Comparison of ENCODE assay signal across 9 cellular contexts in genomic region chr11:75352417-75353206, GRCh38. TPM values are rescaled to one million over a fixed set of nuclear protein-coding genes. Genes with fewer than 3 reads are reported as not detected.
DNase-seq lines count a peak whose midpoint lies in the region; ATAC-seq, FAIRE-seq and TF ChIP-seq lines count a peak whose summit lies in the region.
"Had no signal": no experiment of that assay in that cellular context is flagged by ENCODE, and none has a peak within 500 bp of the region (broad histone marks: within the 10 kb centered on the region; RNA-seq: fewer than 3 reads in every experiment).

No MANE protein-coding gene starts in this region.

- peak overlapping the region; percentile 81 for H3K27ac Mint-ChIP-seq in activated CD4-positive, alpha-beta memory T cell treated with anti-CD3 and anti-CD28 coated beads for 36 hours

- CTCF ChIA-PET in AG04449 (lab: Yijun Ruan, JAX): interaction anchor here (0.8 to 1.4 kb wide), 2 partner anchors 24 to 69 kb away, joined by 3 to 4 read pairs; no protein-coding TSS in a partner anchor
- CTCF ChIA-PET in HEK293 (lab: Yijun Ruan, JAX): interaction anchor here (0.7 kb wide), 2 partner anchors 40 to 72 kb away, joined by 3 to 4 read pairs; no protein-coding TSS in a partner anchor
- CTCF ChIA-PET in activated CD4-positive, alpha-beta memory T cell treated with anti-CD3 and anti-CD28 coated beads for 36 hours (lab: Charles Lee): interaction anchor here (0.6 to 3.2 kb wide), 9 partner anchors 10 to 111 kb away, joined by 3 to 12 read pairs (median 4); no protein-coding TSS in a partner anchor

- H3K4me3 ChIP-seq in AG04449 (ENCODE audit: low read depth, low read length) (peak overlapping the region; percentile 70), HEK293 (ENCODE audit: low read depth, low read length) (no peak overlapping the region), small intestine (ENCODE audit: low read depth in 1 of 2, low read length in 2 of 2) (peak overlapping the region; percentile 60 to 84)

- no peaks in the 10 kb centered on the region for H3K27me3 ChIP-seq in small intestine (ENCODE audit: control insufficient read depth in 2 of 2, insufficient read depth in 2 of 2, low read length in 2 of 2)

- peaks cover 30% of the 10 kb centered on the region for H3K4me1 Mint-ChIP-seq in activated CD4-positive, alpha-beta memory T cell treated with anti-CD3 and anti-CD28 coated beads for 36 hours (ENCODE audit: low read depth)

- DNase-seq in AG04449 (ENCODE audit: low read depth, low spot score) (no peak), left ventricle myocardium superior (peak; percentile 78), small intestine (no peak), dedifferentiated amniotic fluid mesenchymal stem cell (ENCODE audit: extremely low spot score) (no peak), NCI-H2107 treated with DMSO at 0.1 percent for 48 hours (lab: John Stamatoyannopoulos, UW; ENCODE audit: unreplicated experiment) (no peak)
- peak; percentile 64 for DNase-seq in activated CD4-positive, alpha-beta memory T cell treated with anti-CD3 and anti-CD28 coated beads for 36 hours

- TF ChIP-seq CTCF in AG04449 (IDR thresholded peaks at IDR 0.05; ENCODE audit: insufficient read depth, low read length, missing control alignments) (no peak), HEK293 (tag by site-specific recombination; IDR thresholded peaks at IDR 0.05) (no peak)

- intact Hi-C loops in activated CD4-positive, alpha-beta memory T cell treated with anti-CD3 and anti-CD28 coated beads for 36 hours (cut with micrococcal nuclease): loop anchor here (2.0 kb wide), 1 partner anchor 404 kb away; the partner anchor contains the start of genes SPCS2 and XRRA1
- intact Hi-C loops in left ventricle myocardium superior (cut with micrococcal nuclease): no loop called here

- no peaks in the 10 kb centered on the region for H3K9me3 ChIP-seq in HEK293 (ENCODE audit: control insufficient read depth, insufficient read depth, low read depth, low read length)
- no peaks in the 10 kb centered on the region for H3K9me3 ChIP-seq in small intestine (ENCODE audit: control insufficient read depth, low read depth)

- POLR2A ChIA-PET in AG04449 (lab: Yijun Ruan, JAX) (interaction anchor here (1.2 kb wide), 1 partner anchor 27 kb away, joined by 3 read pairs; no protein-coding TSS in a partner anchor), HEK293 (lab: Yijun Ruan, JAX) (no interaction called here)
- POLR2A ChIA-PET in activated CD4-positive, alpha-beta memory T cell treated with anti-CD3 and anti-CD28 coated beads for 36 hours (lab: Charles Lee): interaction anchor here (0.8 kb wide), 1 partner anchor 27 kb away, joined by 6 read pairs; no protein-coding TSS in a partner anchor

- no peak overlapping the region for H3K27ac ChIP-seq in HEK293 (ENCODE audit: extremely low read depth, low read depth, low read length)
- H3K27ac ChIP-seq in small intestine (ENCODE audit: low read depth in 1 of 2, low read length in 1 of 2): peak overlapping the region; percentile 89 to 93

- peak overlapping the region; percentile 82 for H3K4me3 Mint-ChIP-seq in activated CD4-positive, alpha-beta memory T cell treated with anti-CD3 and anti-CD28 coated beads for 36 hours

- FAIRE-seq in small intestine (lab: Jason Lieb, UNC): no peak
- FAIRE-seq: colon had no signal

- H3K4me1 ChIP-seq in HEK293 (ENCODE audit: control insufficient read depth, insufficient read depth, low read length): no peaks in the 10 kb centered on the region
- H3K4me1 ChIP-seq in small intestine (ENCODE audit: control insufficient read depth in 2 of 2, insufficient read depth in 1 of 2, low read depth in 1 of 2, low read length in 1 of 2): peaks cover 0 to 2% of the 10 kb centered on the region in 2 donors

- no peaks in the 10 kb centered on the region for H3K36me3 Mint-ChIP-seq in activated CD4-positive, alpha-beta memory T cell treated with anti-CD3 and anti-CD28 coated beads for 36 hours

- ATAC-seq in left ventricle myocardium superior (no peak), HG03457 (IDR thresholded peaks at IDR 0.05; ENCODE audit: unreplicated experiment) (no peak)

- no peaks in the 10 kb centered on the region for H3K9me3 Mint-ChIP-seq in activated CD4-positive, alpha-beta memory T cell treated with anti-CD3 and anti-CD28 coated beads for 36 hours

- H3K27me3 Mint-ChIP-seq in activated CD4-positive, alpha-beta memory T cell treated with anti-CD3 and anti-CD28 coated beads for 36 hours: no peaks in the 10 kb centered on the region

- H3K36me3 ChIP-seq in HEK293 (ENCODE audit: control insufficient read depth in 2 of 2, insufficient read depth in 1 of 2, low read length in 2 of 2) (no peaks in the 10 kb centered on the region), small intestine (ENCODE audit: control insufficient read depth in 2 of 2, insufficient read depth in 2 of 2, low read length in 2 of 2) (no peaks in the 10 kb centered on the region)

- 5 to 15% (median 5%) methylated on average over 12 of the region's 12 CpGs for WGBS in small intestine, 3 donors

TF ChIP-seq in HEK293, 187 proteins besides CTCF, POLR2A, EP300 and RAD21 (continues in another document):
- TF ChIP-seq REST (tag by site-specific recombination; IDR thresholded peaks at IDR 0.05) (peak; percentile 40; the same call in 1 of the 2 replicates), PRDM2 (tag by site-specific recombination; IDR thresholded peaks at IDR 0.05; ENCODE audit: borderline replicate concordance) (no peak), SP7 (tag by site-specific recombination; IDR thresholded peaks at IDR 0.05) (peak; percentile 96), SCRT2 (tag by site-specific recombination; IDR thresholded peaks at IDR 0.05) (peak; percentile 59)

RNA-seq across cellular contexts. Expression of gene ARRB1, which starts 1.2 kb away (rescaled TPM):
- total RNA-seq in activated CD4-positive, alpha-beta memory T cell treated with anti-CD3 and anti-CD28 coated beads for 36 hours: 10 to 100 TPM; 16.3 to 18.8 TPM
- 26.5 TPM for total RNA-seq in left ventricle myocardium superior
- 10 to 100 TPM; 20.0 to 41.5 (median 28.2) TPM for polyA plus RNA-seq in small intestine

RNA-seq across cellular contexts. Expression of gene RPS3, which starts 46.7 kb away (rescaled TPM):
- total RNA-seq in activated CD4-positive, alpha-beta memory T cell treated with anti-CD3 and anti-CD28 coated beads for 36 hours: 1,000 to 10,000 TPM; 4,423 to 4,525 TPM
- 874 TPM for total RNA-seq in left ventricle myocardium superior
- 1,000 to 10,000 TPM; 1,492 to 4,274 (median 2,891) TPM for polyA plus RNA-seq in small intestine

Comparison
In these comparisons a context has a peak if more than half of its experiments do, and no peak if none do; other contexts are left out.
1. DNase-seq: peak in activated CD4-positive, alpha-beta memory T cell treated with anti-CD3 and anti-CD28 coated beads for 36 hours (single experiment) and left ventricle myocardium superior (single experiment); none in AG04449 (single experiment), small intestine (single experiment), dedifferentiated amniotic fluid mesenchymal stem cell (single experiment) and NCI-H2107 treated with DMSO at 0.1 percent for 48 hours (single experiment).